Comparison of ENCODE assay signal across 10 cellular contexts in genomic region chr18:62452280-62452824, GRCh38.
DNase-seq lines count a peak whose midpoint lies in the region; ATAC-seq and TF ChIP-seq lines count a peak whose summit lies in the region.
"Had no signal": no experiment of that assay in that cellular context is flagged by ENCODE, and none has a peak within 500 bp of the region (broad histone marks: within the 10 kb centered on the region; RNA-seq: fewer than 3 reads in every experiment).

No MANE protein-coding gene starts in this region.

- H3K9me3 Mint-ChIP-seq in progenitor cell of endocrine pancreas (ENCODE audit: low read depth): no peaks in the 10 kb centered on the region

- H3K4me3 ChIP-seq in cardiac fibroblast (replicated peaks in 1 of 2; ENCODE audit: low read depth in 2 of 2, low read length in 2 of 2): no peak overlapping the region
- H3K4me3 ChIP-seq: HAP-1 had no signal

- no peak for TF ChIP-seq CTCF in cardiac fibroblast (IDR thresholded peaks at IDR 0.05; ENCODE audit: low read depth, low read length)
- TF ChIP-seq CTCF in progenitor cell of endocrine pancreas (IDR thresholded peaks at IDR 0.05; ENCODE audit: unreplicated experiment): no peak

- ATAC-seq in HG02973 (IDR thresholded peaks at IDR 0.05; ENCODE audit: unreplicated experiment) (no peak), HG03342 (IDR thresholded peaks at IDR 0.05; ENCODE audit: unreplicated experiment) (no peak)

- DNase-seq in DMS 273 (lab: John Stamatoyannopoulos, UW; ENCODE audit: unreplicated experiment) (peak; percentile 13), DMS 273 treated with DMSO at 0.1 percent for 48 hours (lab: John Stamatoyannopoulos, UW) (no peak), NOMO-1 (lab: John Stamatoyannopoulos, UW; ENCODE audit: unreplicated experiment in 2 of 2) (peak; percentile 42 to 73), cardiac fibroblast (ENCODE audit: low read depth in 2 of 2) (peak; percentile 49 to 52), progenitor cell of endocrine pancreas (ENCODE audit: low spot score, unreplicated experiment) (no peak), NCI-H187 (lab: John Stamatoyannopoulos, UW) (no peak)
- DNase-seq: NCI-H2081 had no signal

- H3K27me3 Mint-ChIP-seq in progenitor cell of endocrine pancreas: no peaks in the 10 kb centered on the region

- H3K27ac Mint-ChIP-seq in progenitor cell of endocrine pancreas: peak overlapping the region; percentile 67

- H3K4me1 Mint-ChIP-seq in progenitor cell of endocrine pancreas (ENCODE audit: low read depth): peaks cover 17% of the 10 kb centered on the region

- H3K36me3 Mint-ChIP-seq in progenitor cell of endocrine pancreas (ENCODE audit: insufficient read depth): no peaks in the 10 kb centered on the region

- H3K4me3 Mint-ChIP-seq in progenitor cell of endocrine pancreas (ENCODE audit: low read depth): no peak overlapping the region

Comparison
In these comparisons a context has a peak if more than half of its experiments do, and no peak if none do; other contexts are left out.
1. DNase-seq: peak in DMS 273 (single experiment), NOMO-1 (2 of 2) and cardiac fibroblast (2 of 2); none in DMS 273 treated with DMSO at 0.1 percent for 48 hours (single experiment), progenitor cell of endocrine pancreas (single experiment) and NCI-H187 (0 of 2).